ENCODE assay signal across 2 cellular contexts in genomic region chr4:101835121-101835904, GRCh38.
TF ChIP-seq lines count a peak whose summit lies in the region.

No MANE protein-coding gene starts in this region.

TF ChIP-seq in SK-N-SH, 30 proteins besides CTCF, POLR2A, EP300 and RAD21 (continued from another document):
- TF ChIP-seq PBX3 (IDR thresholded peaks at IDR 0.05) (no peak), MEF2A (IDR thresholded peaks at IDR 0.05; ENCODE audit: borderline replicate concordance, low read depth) (no peak), RCOR1 (IDR thresholded peaks at IDR 0.05; ENCODE audit: low read length) (no peak), FOXM1 (IDR thresholded peaks at IDR 0.05; ENCODE audit: low read depth) (no peak), USF1 (IDR thresholded peaks at IDR 0.05; ENCODE audit: borderline replicate concordance, low read depth) (no peak)

TF ChIP-seq in SK-N-SH treated with all-trans-retinoic acid at 6 μM for 48 hours, 23 proteins besides CTCF, POLR2A, EP300 and RAD21 (continued from another document):
- TF ChIP-seq ARNTL (CRISPR knock-in tag; IDR thresholded peaks at IDR 0.05; ENCODE audit: borderline replicate concordance, low read depth) (no peak), ZNF8 (CRISPR knock-in tag; IDR thresholded peaks at IDR 0.05) (no peak), BACH2 (CRISPR knock-in tag; IDR thresholded peaks at IDR 0.05; ENCODE audit: borderline replicate concordance) (no peak)
TF ChIP-seq in SK-N-SH treated with all-trans-retinoic acid at 6 μM for 48 hours: peak in this region for 0.
